In genomic region chr19:41353466-41354342, GRCh38 we compare ENCODE assay signal across 8 cellular contexts. TPM values are rescaled to one million over a fixed set of nuclear protein-coding genes. Genes with fewer than 3 reads are reported as not detected.
DNase-seq lines count a peak whose midpoint lies in the region; ATAC-seq, FAIRE-seq and TF ChIP-seq lines count a peak whose summit lies in the region.

TGFB1 (minus strand) TSS chr19:41353922; CDS start chr19:41353044, 878 bp downstream.

- intact Hi-C loops in HCT116 (cut with micrococcal nuclease) = no loop called here

- H3K27ac ChIP-seq in HCT116 (ENCODE audit: low read depth, low read length) (peak within 1 kb of the TSS; percentile 89), keratinocyte (ENCODE audit: control insufficient read depth, insufficient read depth, low read length) (peak within 1 kb of the TSS; percentile 69)

- H3K79me2 ChIP-seq in HCT116 (ENCODE audit: insufficient read depth, low read length) = peaks cover 39% of the 10 kb centered on the region
- peaks cover 37% of the 10 kb centered on the region for H3K79me2 ChIP-seq in keratinocyte (ENCODE audit: control insufficient read depth, insufficient read depth, low read length)

- TF ChIP-seq CTCF in HCT116 (IDR thresholded peaks at IDR 0.05 in 2 of 3, conservative IDR thresholded peaks at IDR 0.05 in 1 of 3; ENCODE audit: borderline replicate concordance in 1 of 3, insufficient read depth in 1 of 3, low read depth in 2 of 3, low read length in 2 of 3) = peak; percentile 56 to 88 (median 81); a peak in 5 of 6 replicates
- peak; percentile 79 to 93 (median 90) for TF ChIP-seq CTCF in keratinocyte (optimal IDR thresholded peaks at IDR 0.05 in 1 of 3, IDR thresholded peaks at IDR 0.05 in 1 of 3, conservative IDR thresholded peaks at IDR 0.05 in 1 of 3; ENCODE audit: extremely low read depth in 1 of 3, insufficient read depth in 2 of 3, low read length in 3 of 3)

- H3K9ac ChIP-seq in HCT116 (ENCODE audit: low read length) (peak within 1 kb of the TSS; percentile 83), keratinocyte (ENCODE audit: control insufficient read depth, extremely low read depth, insufficient read depth, low read length) (peak within 1 kb of the TSS; percentile 77)

- H2AFZ ChIP-seq in HCT116 (ENCODE audit: low read depth, low read length, poor library complexity, severe bottlenecking) (no peak within 1 kb of the TSS), keratinocyte (ENCODE audit: control insufficient read depth, low read length) (peak within 1 kb of the TSS; percentile 46)

- DNase-seq in GM04504 (ENCODE audit: low read depth) (peak; percentile 82), HCT116 (ENCODE audit: low read depth, low spot score) (peak; percentile 63), NCI-H1694 treated with DMSO at 0.1 percent for 48 hours (lab: John Stamatoyannopoulos, UW) (peak; percentile 34), keratinocyte (ENCODE audit: low read depth, low spot score) (peak; percentile 40), NCI-H2081 treated with DMSO at 0.1 percent for 48 hours (lab: John Stamatoyannopoulos, UW) (no peak)
- peak; percentile 89 for DNase-seq in activated CD4-positive, CD25-positive, alpha-beta regulatory T cell treated with anti-CD3 and anti-CD28 coated beads, Interleukin-2, amount 50 U/mL, for 16 hours (ENCODE audit: low read depth, low spot score)
- peak; percentile 93 for DNase-seq in central memory CD4-positive, alpha-beta T cell
- peak; percentile 92 for DNase-seq in stimulated activated CD4-positive, alpha-beta T cell treated with anti-CD3 and anti-CD28 coated beads, Interleukin-12 subunit alpha, Interleukin-12 subunit beta, amount 100 ng/mL, for 4 hours

- no peak for FAIRE-seq in keratinocyte (lab: Jason Lieb, UNC)

- H3K4me3 ChIP-seq in HCT116 (replicated peaks in 1 of 2; ENCODE audit: low read depth in 1 of 2, low read length in 2 of 2) (peak within 1 kb of the TSS; percentile 79 to 87), keratinocyte (ENCODE audit: control insufficient read depth in 2 of 3, extremely low read depth in 1 of 3, insufficient read depth in 2 of 3, low read depth in 1 of 3, low read length in 3 of 3) (peak within 1 kb of the TSS; percentile 68 to 87 (median 86))

- H3K9me2 ChIP-seq in HCT116 (ENCODE audit: insufficient read depth) = no peaks in the 10 kb centered on the region

- H4K20me1 ChIP-seq in HCT116 (ENCODE audit: insufficient read depth) (no peaks in the 10 kb centered on the region), keratinocyte (ENCODE audit: control insufficient read depth, extremely low read depth, insufficient read depth, low read length) (peaks cover 3% of the 10 kb centered on the region)

- H3K36me3 ChIP-seq in HCT116 (ENCODE audit: control insufficient read depth in 1 of 2, insufficient read depth in 2 of 2, low read length in 2 of 2) (no peaks in the 10 kb centered on the region), keratinocyte (ENCODE audit: control insufficient read depth in 2 of 2, extremely low read depth in 1 of 2, insufficient read depth in 2 of 2, low read length in 2 of 2) (peaks cover 2 to 6% of the 10 kb centered on the region in 2 experiments)

- TF ChIP-seq POLR2A in HCT116 (IDR thresholded peaks at IDR 0.05; ENCODE audit: borderline replicate concordance, extremely low read depth, insufficient read depth, insufficient read length) = no peak

- no peaks in the 10 kb centered on the region for H3K9me3 ChIP-seq in HCT116 (ENCODE audit: control insufficient read depth in 1 of 2, insufficient read depth in 1 of 2, low read depth in 1 of 2, low read length in 2 of 2)
- no peaks in the 10 kb centered on the region for H3K9me3 ChIP-seq in keratinocyte (ENCODE audit: control insufficient read depth, low read depth, low read length)

- POLR2A ChIA-PET in HCT116 (lab: Charles Lee) = interaction anchor here (0.6 to 2.1 kb wide), 3 partner anchors 10 to 531 kb away, joined by 3 to 13 read pairs (median 3); partner anchors contain the start of gene B9D2

- CTCF ChIA-PET in HCT116 (lab: Charles Lee) = interaction anchor here (1.3 to 5.6 kb wide), 3 partner anchors 11 to 222 kb away, joined by 3 to 54 read pairs (median 4); partner anchors contain the start of genes B9D2 and CEACAM21

- peaks cover 5% of the 10 kb centered on the region for H3K9me1 ChIP-seq in keratinocyte (ENCODE audit: control insufficient read depth, extremely low read depth, insufficient read depth, low read length)

- H3K4me1 ChIP-seq in HCT116 (ENCODE audit: control insufficient read depth in 1 of 2, insufficient read depth in 2 of 2, low read length in 2 of 2) = peaks cover 11 to 29% of the 10 kb centered on the region in 2 experiments; a peak in 3 of 4 replicates
- peaks cover 7% of the 10 kb centered on the region for H3K4me1 ChIP-seq in keratinocyte (ENCODE audit: control insufficient read depth, extremely low read depth, insufficient read depth, low read length)

- peak within 1 kb of the TSS; percentile 95 for H3K4me2 ChIP-seq in HCT116 (ENCODE audit: low read length)
- peak within 1 kb of the TSS; percentile 99 for H3K4me2 ChIP-seq in keratinocyte (ENCODE audit: control insufficient read depth, extremely low read depth, insufficient read depth, low read depth, low read length)

- ATAC-seq in HCT116 = peak; percentile 70

- no peak for TF ChIP-seq RAD21 in HCT116 (IDR thresholded peaks at IDR 0.05; ENCODE audit: low read depth)

- no TSS peak for BruUV-seq in HCT116 (replicated peaks; lab: Mats Ljungman, UMichigan)

- RAD21 ChIA-PET in HCT116 (lab: Charles Lee; ENCODE audit: low non-redundant PET in 1 of 2, low total read pairs in 2 of 2, uncharacterized antibody in 2 of 2, unreplicated experiment in 2 of 2) = interaction anchor here in 1 of 2 experiments (0.7 kb wide), 1 partner anchor 198 kb away, joined by 9 read pairs; no protein-coding TSS in a partner anchor

- dilution Hi-C loops in keratinocyte (cut with MboI; ENCODE audit: extremely low pct_ligation_motif_present, low sequenced_read_pairs) = no loop called here

- H3K27me3 ChIP-seq in HCT116 (ENCODE audit: insufficient read depth, low read length) (no peaks in the 10 kb centered on the region), keratinocyte (ENCODE audit: control insufficient read depth, extremely low read depth, insufficient read depth, low read length) (no peaks in the 10 kb centered on the region)

TF ChIP-seq in HCT116, 20 proteins besides CTCF, POLR2A, EP300 and RAD21 (continues in another document):
- TF ChIP-seq MAX (IDR thresholded peaks at IDR 0.05) = no peak; the same call in 1 of the 2 replicates
- no peak for TF ChIP-seq EZH2phosphoT487 (IDR thresholded peaks at IDR 0.05; ENCODE audit: borderline replicate concordance)
- peak; percentile 43 for TF ChIP-seq ZBTB33 (IDR thresholded peaks at IDR 0.05; ENCODE audit: extremely low read depth, insufficient replicate concordance, low read length)
- TF ChIP-seq ATF3 (IDR thresholded peaks at IDR 0.05) = no peak
- TF ChIP-seq JUND (IDR thresholded peaks at IDR 0.05) = no peak
- TF ChIP-seq TCF7L2 (IDR thresholded peaks at IDR 0.05; ENCODE audit: borderline replicate concordance, extremely low read depth, insufficient read depth, insufficient read length) = peak; percentile 37
- TF ChIP-seq SRF (IDR thresholded peaks at IDR 0.05; ENCODE audit: low read depth) = no peak
- TF ChIP-seq CBX3 (IDR thresholded peaks at IDR 0.05; ENCODE audit: low read depth) = 0 out of 2 replicates have a peak, but pooled peaks have one; percentile 20
- TF ChIP-seq CEBPB (IDR thresholded peaks at IDR 0.05; ENCODE audit: low read depth) = no peak
- no peak for TF ChIP-seq ZFX (IDR thresholded peaks at IDR 0.05)
- peak; percentile 95 for TF ChIP-seq EGR1 (IDR thresholded peaks at IDR 0.05; ENCODE audit: low read depth)
- TF ChIP-seq SIN3A (IDR thresholded peaks at IDR 0.05; ENCODE audit: low read depth) = 0 out of 2 replicates have a peak, but pooled peaks have one; percentile 17
- no peak for TF ChIP-seq ZNF274 (IDR thresholded peaks at IDR 0.05; ENCODE audit: low read depth, low read length)
- no peak for TF ChIP-seq YY1 (IDR thresholded peaks at IDR 0.05; ENCODE audit: extremely low read depth, insufficient replicate concordance, low read depth, low read length)
- peak; percentile 34; the same call in 1 of the 2 replicates for TF ChIP-seq POLR2AphosphoS5 (IDR thresholded peaks at IDR 0.05; ENCODE audit: low read depth, low read length)

RNA-seq across cellular contexts. Expression of gene TGFB1, which starts in this region (rescaled TPM):
- 54.6 TPM for total RNA-seq in HCT116 (2021; ENCODE audit: unreplicated experiment)
- 45.7 and 49.9 TPM in 2 replicates for polyA plus RNA-seq in HCT116 (2012)
- polyA plus RNA-seq in keratinocyte = 4.3 to 11.0 TPM (median 5.8 TPM) in 3 replicates
- polyA plus RNA-seq in keratinocyte (2011; ENCODE audit: low read depth) = 11.2 TPM
- 5.6 and 13.6 TPM in 2 replicates for polyA plus RNA-seq in keratinocyte (2011; cell fraction: cytosol; rRNA removed)
- 20.7 and 23.7 TPM in 2 replicates for polyA plus RNA-seq in keratinocyte (2011; cell fraction: nucleus; rRNA removed)
- 32.2 and 60.1 TPM in 2 replicates for polyA plus RNA-seq in keratinocyte (2012; ENCODE audit: low replicate concordance)
- polyA minus RNA-seq in keratinocyte = 7.1 to 54.7 TPM (median 23.9 TPM) in 3 replicates
- 38.9 TPM for polyA minus RNA-seq in keratinocyte (2011; cell fraction: cytosol; rRNA and poly(A)+ RNA removed)
- polyA minus RNA-seq in keratinocyte (2011; cell fraction: nucleus; rRNA and poly(A)+ RNA removed) = 17.8 and 22.6 TPM in 2 replicates
